Comparison of ENCODE assay signal across 11 cellular contexts in genomic region chr2:66153941-66154340, GRCh38.
"Had no signal": no experiment of that assay in that cellular context is flagged by ENCODE, and none has a peak within 500 bp of the region (broad histone marks: within the 10 kb centered on the region; RNA-seq: fewer than 3 reads in every experiment).

No MANE protein-coding gene starts in this region.

- H3K4me1 Mint-ChIP-seq: GM23338, H9 had no signal

- H3K9me3 ChIP-seq: HAP-1 had no signal

- H3K4me3 Mint-ChIP-seq: GM23338, H9, HFFc6 had no signal

- H2AFZ ChIP-seq: GM23248, GM23338 had no signal

- ATAC-seq: GM23338, HCT116 had no signal

- H3K27ac ChIP-seq: GM23248 had no signal

- DNase-seq: GM23248, GOT3, H7, H9, HCEC 1CT, HFFc6 had no signal

- H3K4me2 ChIP-seq: GM23338 had no signal

- FAIRE-seq: H1, H54 had no signal

- H3K36me3 ChIP-seq: HAP-1 had no signal

- H3K27ac Mint-ChIP-seq: GM23338, H9, HFFc6 had no signal

- H3K4me1 ChIP-seq: HAP-1 had no signal

- H3K4me3 ChIP-seq: GM23248, GM23338, HAP-1 had no signal

- H3K9ac ChIP-seq: GM23248 had no signal
